ENCODE assay signal across 11 cellular contexts in the genomic region with DNA sequence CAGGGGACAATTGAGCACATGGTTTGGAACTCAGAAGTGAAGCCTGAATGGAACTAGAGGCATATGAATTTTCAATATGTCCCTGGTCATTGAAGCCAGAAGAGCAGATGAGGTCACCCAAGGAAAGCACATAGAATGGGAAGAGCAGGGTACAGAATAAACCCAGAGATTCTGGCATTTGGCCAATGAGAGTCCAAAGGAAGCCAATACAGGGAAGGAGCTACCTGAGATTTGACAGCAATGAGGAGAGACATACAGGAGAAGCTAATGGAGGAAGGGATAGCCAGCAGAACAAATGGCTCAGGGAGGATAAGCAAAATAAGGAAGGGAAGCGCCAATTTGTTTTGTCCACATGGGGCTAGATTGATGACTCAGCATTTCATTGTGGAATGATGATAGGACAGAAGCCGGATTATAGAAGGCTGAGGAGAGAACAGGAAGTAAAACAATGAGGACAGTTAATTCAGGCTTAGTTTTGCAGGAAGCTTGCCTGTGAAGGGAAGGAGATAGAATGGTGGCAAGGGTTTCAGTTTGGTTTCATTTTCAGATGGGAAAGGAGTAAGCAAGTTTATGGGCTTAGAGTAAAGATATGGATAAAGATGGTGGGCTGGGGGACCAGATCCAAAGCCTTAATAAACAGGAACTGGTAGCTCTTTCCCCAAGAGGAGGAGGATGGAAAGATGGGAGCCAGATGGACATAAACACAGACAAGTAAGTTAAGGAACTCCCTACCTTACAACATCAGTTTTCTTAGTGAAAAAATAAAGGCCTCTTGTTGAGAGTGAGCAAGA. TPM values are rescaled to one million over a fixed set of nuclear protein-coding genes. Genes with fewer than 3 reads are reported as not detected.
DNase-seq lines count a peak whose midpoint lies in the region; ATAC-seq and TF ChIP-seq lines count a peak whose summit lies in the region.
"Had no signal": no experiment of that assay in that cellular context is flagged by ENCODE, and none has a peak within 500 bp of the region (broad histone marks: within the 10 kb centered on the region; RNA-seq: fewer than 3 reads in every experiment).

No MANE protein-coding gene starts in this region.

- H3K4me1 ChIP-seq in tibial artery, result peaks cover 0 to 15% (median 8%) of the 10 kb centered on the region in 4 donors

- intact Hi-C loops in tibial artery (cut with DNase I; ENCODE audit: low total_unique reads), result loop anchor here (10.0 kb wide), 1 partner anchor 70 kb away; a partner anchor contains a TSS

- no peaks in the 10 kb centered on the region for H3K36me3 ChIP-seq in tibial artery

- H3K4me3 ChIP-seq in choroid plexus epithelial cell (ENCODE audit: low read depth, low read length), result no peak overlapping the region
- no peak overlapping the region for H3K4me3 ChIP-seq in tibial artery

- no peak for ATAC-seq in HG03045 (IDR thresholded peaks at IDR 0.05; ENCODE audit: unreplicated experiment)
- ATAC-seq: naive thymus-derived CD4-positive, alpha-beta T cell had no signal

- no peaks in the 10 kb centered on the region for H3K27me3 ChIP-seq in tibial artery

- TF ChIP-seq CTCF in choroid plexus epithelial cell (conservative IDR thresholded peaks at IDR 0.05; ENCODE audit: low read depth, low read length) (no peak), tibial artery (IDR thresholded peaks at IDR 0.05) (no peak)

- no peaks in the 10 kb centered on the region for H3K9me3 ChIP-seq in tibial artery

- no peak overlapping the region for H3K27ac ChIP-seq in tibial artery
- H3K27ac ChIP-seq: epithelial cell of prostate had no signal

- peak; percentile 46 for DNase-seq in EH (ENCODE audit: low read depth)
- peak; percentile 99 for DNase-seq in NCI-H2029 treated with DMSO at 0.1 percent for 48 hours (lab: John Stamatoyannopoulos, UW)
- peak; percentile 58 for DNase-seq in choroid plexus epithelial cell (ENCODE audit: low read depth)
- DNase-seq in myocyte (ENCODE audit: low read depth), result peak; percentile 26
- DNase-seq in activated CD4-positive, alpha-beta T cell treated with anti-CD3 and anti-CD28 coated beads for 1 hour, result no peak
- no peak for DNase-seq in tibial artery
- DNase-seq in activated naive CD4-positive, alpha-beta T cell treated with anti-CD3 and anti-CD28 coated beads, Interleukin-2, amount 50 U/mL, for 16 hours, result no peak
- DNase-seq: naive thymus-derived CD4-positive, alpha-beta T cell; NCI-H2171 treated with DMSO at 0.1 percent for 48 hours had no signal

RNA-seq across cellular contexts. Expression of a gene that starts 3.2 kb away (rescaled TPM):
- total RNA-seq in myocyte, result 9.5 and 12.6 TPM in 2 replicates
- 16.7 TPM for polyA plus RNA-seq in myocyte (2012)

Comparison
In these comparisons a context has a peak if more than half of its experiments do, and no peak if none do; other contexts are left out.
1. DNase-seq: peak in EH (single experiment), NCI-H2029 treated with DMSO at 0.1 percent for 48 hours (single experiment), choroid plexus epithelial cell (single experiment) and myocyte (single experiment); none in activated CD4-positive, alpha-beta T cell treated with anti-CD3 and anti-CD28 coated beads for 1 hour (single experiment), tibial artery (0 of 2) and activated naive CD4-positive, alpha-beta T cell treated with anti-CD3 and anti-CD28 coated beads, Interleukin-2, amount 50 U/mL, for 16 hours (single experiment).